26 cellular contexts compared by ENCODE assay signal in genomic region chrX:152399395-152399794, GRCh38. TPM values are rescaled to one million over a fixed set of nuclear protein-coding genes. Genes with fewer than 3 reads are reported as not detected.
"Had no signal": no experiment of that assay in that cellular context is flagged by ENCODE, and none has a peak within 500 bp of the region (broad histone marks: within the 10 kb centered on the region; RNA-seq: fewer than 3 reads in every experiment).

No MANE protein-coding gene starts in this region.

- FAIRE-seq: HTR-8/SVneo had no signal

- DNase-seq: Karpas-422; KBM-7; NCI-H1092; NCI-H1105 treated with DMSO at 0.1 percent for 48 hours; NCI-H1417 treated with DMSO at 0.1 percent for 48 hours; NCI-H146; NCI-H1694 treated with DMSO at 0.1 percent for 48 hours; NCI-H1930; NCI-H2081; NCI-H2107; NCI-H2227 treated with DMSO at 0.1 percent for 48 hours; NCI-H524; NCI-H526 treated with DMSO at 0.1 percent for 48 hours; NCI-H748 treated with DMSO at 0.1 percent for 48 hours; NK-92 treated with Interleukin-12 subunit alpha and Interleukin-12 subunit beta, amount 100 ng/mL, for 24 hours; PC-3; SHP77 had no signal

- H3K27ac ChIP-seq: HL-60, RWPE1 had no signal

- ATAC-seq: Panc1, PC-3, SK-N-SH treated with all-trans-retinoic acid at 6 μM for 48 hours had no signal

RNA-seq across cellular contexts. Expression of gene GABRA3, which starts 51.7 kb away (rescaled TPM):
- total RNA-seq: NCI-H460; OCI-LY7; PC-3; T-helper 1 cell treated with Interleukin-12 subunit alpha and Interleukin-12 subunit beta and Interleukin-4 antibody, amounts not matched to agents 30 ng/mL and 1 ng/mL, for 36 hours had no signal
- polyA plus RNA-seq: IgD-negative memory B cell had no signal
